ENCODE assay signal across 11 cellular contexts in genomic region chr2:25323042-25323514, GRCh38. TPM values are rescaled to one million over a fixed set of nuclear protein-coding genes. Genes with fewer than 3 reads are reported as not detected.
DNase-seq lines count a peak whose midpoint lies in the region; ATAC-seq lines count a peak whose summit lies in the region.
"Had no signal": no experiment of that assay in that cellular context is flagged by ENCODE, and none has a peak within 500 bp of the region (broad histone marks: within the 10 kb centered on the region; RNA-seq: fewer than 3 reads in every experiment).

No MANE protein-coding gene starts in this region.

- H3K36me3 ChIP-seq in GM23248 (ENCODE audit: low read depth) = 0 out of 2 replicates have a peak, but pooled peaks cover 5% of the 10 kb centered on the region

- in situ Hi-C loops in GM23248 (cut with MboI) = no loop called here

- H3K27ac Mint-ChIP-seq in activated T-cell treated with anti-CD3 and anti-CD28 coated beads, Interleukin-2, amount 50 U/mL, for 72 hours = peak overlapping the region; percentile 93
- peak overlapping the region; percentile 26 for H3K27ac Mint-ChIP-seq in stimulated activated naive B cell treated with anti-CD40 and anti-IgM and Interleukin-4, amounts not matched to agents 10 μg/mL and 1 μg/mL and 100 μg/mL, for 72 hours
- H3K27ac Mint-ChIP-seq: activated B cell treated with CpG ODN at 0.5 μM for 24 hours had no signal

- peak; percentile 80 to 84 for ATAC-seq in activated T-cell treated with anti-CD3 and anti-CD28 coated beads, Interleukin-2, amount 50 U/mL, for 72 hours (replicated peaks in 1 of 2)
- no peak for ATAC-seq in stimulated activated naive B cell treated with anti-CD40 and anti-IgM and Interleukin-4, amounts not matched to agents 10 μg/mL and 1 μg/mL and 100 μg/mL, for 72 hours (replicated peaks)
- ATAC-seq in GM21717 (IDR thresholded peaks at IDR 0.05; ENCODE audit: unreplicated experiment) (no peak), GM21526 (IDR thresholded peaks at IDR 0.05; ENCODE audit: low FRiP score, unreplicated experiment) (no peak)

- 69 to 79% methylated on average over 13 of the region's 13 CpGs for WGBS in GM23248 (ENCODE audit: low coverage in 1 of 2, low lambda C conversion rate in 2 of 2, missing lambda C conversion rate in 2 of 2), 2 experiments

- H3K9me3 ChIP-seq in GM23248 (ENCODE audit: low read depth) = no peaks in the 10 kb centered on the region

- H3K4me3 Mint-ChIP-seq in activated T-cell treated with anti-CD3 and anti-CD28 coated beads, Interleukin-2, amount 50 U/mL, for 72 hours = peak overlapping the region; percentile 73 to 88
- no peak overlapping the region for H3K4me3 Mint-ChIP-seq in stimulated activated naive B cell treated with anti-CD40 and anti-IgM and Interleukin-4, amounts not matched to agents 10 μg/mL and 1 μg/mL and 100 μg/mL, for 72 hours
- H3K4me3 Mint-ChIP-seq: activated B cell treated with CpG ODN at 0.5 μM for 24 hours had no signal

- H3K9me2 ChIP-seq in GM23248 (ENCODE audit: insufficient read depth) = no peaks in the 10 kb centered on the region

- no peak overlapping the region for H3K9ac ChIP-seq in GM23248

- H3K4me3 ChIP-seq in GM23248 = no peak overlapping the region

- no peaks in the 10 kb centered on the region for H3K4me1 ChIP-seq in GM23248 (ENCODE audit: insufficient read depth)

- H3K27ac ChIP-seq in GM23248 = no peak overlapping the region

- no peak overlapping the region for H2AFZ ChIP-seq in GM23248

- H3K9me3 Mint-ChIP-seq in activated T-cell treated with anti-CD3 and anti-CD28 coated beads, Interleukin-2, amount 50 U/mL, for 72 hours = peaks cover 7 to 11% of the 10 kb centered on the region in 2 donors
- H3K9me3 Mint-ChIP-seq in stimulated activated naive B cell treated with anti-CD40 and anti-IgM and Interleukin-4, amounts not matched to agents 10 μg/mL and 1 μg/mL and 100 μg/mL, for 72 hours = peaks cover 16 to 20% of the 10 kb centered on the region in 2 donors

- H3K79me2 ChIP-seq in GM23248 (ENCODE audit: insufficient read depth) = no peaks in the 10 kb centered on the region

- peaks cover 18 to 31% of the 10 kb centered on the region in 2 donors for H3K36me3 Mint-ChIP-seq in activated T-cell treated with anti-CD3 and anti-CD28 coated beads, Interleukin-2, amount 50 U/mL, for 72 hours (ENCODE audit: insufficient read depth in 2 of 2)
- peaks cover 32 to 44% of the 10 kb centered on the region in 2 donors for H3K36me3 Mint-ChIP-seq in stimulated activated naive B cell treated with anti-CD40 and anti-IgM and Interleukin-4, amounts not matched to agents 10 μg/mL and 1 μg/mL and 100 μg/mL, for 72 hours

- no peaks in the 10 kb centered on the region for H3K27me3 Mint-ChIP-seq in activated T-cell treated with anti-CD3 and anti-CD28 coated beads, Interleukin-2, amount 50 U/mL, for 72 hours (ENCODE audit: low read depth)
- H3K27me3 Mint-ChIP-seq in stimulated activated naive B cell treated with anti-CD40 and anti-IgM and Interleukin-4, amounts not matched to agents 10 μg/mL and 1 μg/mL and 100 μg/mL, for 72 hours = peaks cover 17 to 35% of the 10 kb centered on the region in 2 donors
- H3K27me3 Mint-ChIP-seq: activated B cell treated with CpG ODN at 0.5 μM for 24 hours had no signal

- H3K4me1 Mint-ChIP-seq in activated T-cell treated with anti-CD3 and anti-CD28 coated beads, Interleukin-2, amount 50 U/mL, for 72 hours (ENCODE audit: low read depth) = peaks cover 73% of the 10 kb centered on the region
- peaks cover 24 to 32% of the 10 kb centered on the region in 2 donors for H3K4me1 Mint-ChIP-seq in stimulated activated naive B cell treated with anti-CD40 and anti-IgM and Interleukin-4, amounts not matched to agents 10 μg/mL and 1 μg/mL and 100 μg/mL, for 72 hours

- no peaks in the 10 kb centered on the region for H4K20me1 ChIP-seq in GM23248 (ENCODE audit: insufficient read depth)

- peak; percentile 58 for DNase-seq in NCI-H2227 (lab: John Stamatoyannopoulos, UW; ENCODE audit: unreplicated experiment)
- DNase-seq in NCI-H2227 treated with DMSO at 0.1 percent for 48 hours (lab: John Stamatoyannopoulos, UW) = no peak
- DNase-seq in activated T-cell treated with anti-CD3 and anti-CD28 coated beads, Interleukin-2, amount 50 U/mL, for 72 hours = peak; percentile 49 to 71
- peak; percentile 69 for DNase-seq in iris pigment epithelial cell (ENCODE audit: low read depth)
- no peak for DNase-seq in stimulated activated naive B cell treated with anti-CD40 and anti-IgM and Interleukin-4, amounts not matched to agents 10 μg/mL and 1 μg/mL and 100 μg/mL, for 72 hours
- no peak for DNase-seq in GM23248
- DNase-seq: 8988T, activated B cell treated with CpG ODN at 0.5 μM for 24 hours, NCI-H146 had no signal

- H3K27me3 ChIP-seq in GM23248 (replicated peaks; ENCODE audit: insufficient read depth) = no peaks in the 10 kb centered on the region

- H3K4me2 ChIP-seq in GM23248 (ENCODE audit: unreplicated experiment) = no peak overlapping the region

- no peaks in the 10 kb centered on the region for H3F3A ChIP-seq in GM23248 (ENCODE audit: insufficient read depth)

RNA-seq across cellular contexts. Expression of gene DNMT3A, which starts 18.6 kb away (rescaled TPM):
- total RNA-seq in activated T-cell treated with anti-CD3 and anti-CD28 coated beads, Interleukin-2, amount 50 U/mL, for 72 hours = 100 to 1,000 TPM in 1 of 2 donors, 10 to 100 TPM in 1; 90.2 to 108 TPM
- total RNA-seq in GM23248 (2014; rRNA removed; shearing (Covaris generic)) = 7.1 and 18.4 TPM in 2 replicates
- 2.5 TPM in 2 replicates for polyA plus RNA-seq in GM23248 (2016; fragmentation: Nextera tagmentation; extraction: Ambion mirVana)

Comparison
In these comparisons a context has a peak if more than half of its experiments do, and no peak if none do; other contexts are left out.
1. DNase-seq: peak in NCI-H2227 (single experiment), activated T-cell treated with anti-CD3 and anti-CD28 coated beads, Interleukin-2, amount 50 U/mL, for 72 hours (2 of 2) and iris pigment epithelial cell (single experiment); none in NCI-H2227 treated with DMSO at 0.1 percent for 48 hours (single experiment), stimulated activated naive B cell treated with anti-CD40 and anti-IgM and Interleukin-4, amounts not matched to agents 10 μg/mL and 1 μg/mL and 100 μg/mL, for 72 hours (single experiment) and GM23248 (single experiment).
2. ATAC-seq: peak in activated T-cell treated with anti-CD3 and anti-CD28 coated beads, Interleukin-2, amount 50 U/mL, for 72 hours (2 of 2); none in stimulated activated naive B cell treated with anti-CD40 and anti-IgM and Interleukin-4, amounts not matched to agents 10 μg/mL and 1 μg/mL and 100 μg/mL, for 72 hours (0 of 2), GM21717 (single experiment) and GM21526 (single experiment).
3. H3K4me3 Mint-ChIP-seq: peak in activated T-cell treated with anti-CD3 and anti-CD28 coated beads, Interleukin-2, amount 50 U/mL, for 72 hours (2 of 2); none in stimulated activated naive B cell treated with anti-CD40 and anti-IgM and Interleukin-4, amounts not matched to agents 10 μg/mL and 1 μg/mL and 100 μg/mL, for 72 hours (0 of 2).